Comparison of ENCODE assay signal across 2 cellular contexts in the genomic region with DNA sequence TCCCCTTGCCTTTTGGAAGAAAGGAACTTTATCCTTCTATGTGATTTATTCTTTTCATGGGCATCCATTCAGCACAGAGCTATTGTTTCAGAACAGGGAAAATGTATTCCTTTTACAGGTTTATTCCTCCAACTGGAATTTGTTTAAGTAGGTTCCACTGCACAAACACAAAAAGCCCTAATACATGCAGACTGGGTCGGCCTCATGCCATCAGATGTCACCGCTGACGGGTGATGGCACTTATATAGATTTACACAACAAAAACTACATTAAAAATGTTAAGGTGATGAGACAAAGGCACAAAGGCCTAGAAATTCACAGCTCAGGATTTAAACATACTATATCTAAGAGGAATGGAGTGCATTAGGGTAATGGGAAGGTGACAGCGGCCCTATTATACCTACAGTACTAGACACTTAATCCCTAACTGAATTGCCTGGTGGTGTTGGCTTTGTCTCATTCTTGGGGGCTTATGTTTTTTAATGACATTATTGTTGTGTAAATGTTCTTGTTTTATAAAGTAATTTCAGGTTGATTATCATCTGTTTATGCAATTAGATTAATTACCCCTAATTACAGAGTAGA.
TF ChIP-seq lines count a peak whose summit lies in the region.

No MANE protein-coding gene starts in this region.

TF ChIP-seq in WTC11, 78 proteins besides CTCF, POLR2A, EP300 and RAD21:
- TF ChIP-seq, protein P1, sequence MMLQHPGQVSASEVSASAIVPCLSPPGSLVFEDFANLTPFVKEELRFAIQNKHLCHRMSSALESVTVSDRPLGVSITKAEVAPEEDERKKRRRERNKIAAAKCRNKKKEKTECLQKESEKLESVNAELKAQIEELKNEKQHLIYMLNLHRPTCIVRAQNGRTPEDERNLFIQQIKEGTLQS (CRISPR knock-in tag; conservative IDR thresholded peaks at IDR 0.05): no peak
- TF ChIP-seq, protein P2, sequence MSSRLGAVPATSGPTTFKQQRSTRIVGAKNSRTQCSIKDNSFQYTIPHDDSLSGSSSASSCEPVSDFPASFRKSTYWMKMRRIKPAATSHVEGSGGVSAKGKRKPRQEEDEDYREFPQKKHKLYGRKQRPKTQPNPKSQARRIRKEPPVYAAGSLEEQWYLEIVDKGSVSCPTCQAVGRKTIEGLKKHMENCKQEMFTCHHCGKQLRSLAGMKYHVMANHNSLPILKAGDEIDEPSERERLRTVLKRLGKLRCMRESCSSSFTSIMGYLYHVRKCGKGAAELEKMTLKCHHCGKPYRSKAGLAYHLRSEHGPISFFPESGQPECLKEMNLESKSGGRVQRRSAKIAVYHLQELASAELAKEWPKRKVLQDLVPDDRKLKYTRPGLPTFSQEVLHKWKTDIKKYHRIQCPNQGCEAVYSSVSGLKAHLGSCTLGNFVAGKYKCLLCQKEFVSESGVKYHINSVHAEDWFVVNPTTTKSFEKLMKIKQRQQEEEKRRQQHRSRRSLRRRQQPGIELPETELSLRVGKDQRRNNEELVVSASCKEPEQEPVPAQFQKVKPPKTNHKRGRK (CRISPR knock-in tag; IDR thresholded peaks at IDR 0.05; ENCODE audit: borderline replicate concordance): no peak
- TF ChIP-seq MYBL2 (CRISPR knock-in tag; IDR thresholded peaks at IDR 0.05): no peak
- no peak for TF ChIP-seq USF2 (CRISPR knock-in tag; IDR thresholded peaks at IDR 0.05)
- no peak for TF ChIP-seq OVOL2 (CRISPR knock-in tag; IDR thresholded peaks at IDR 0.05; ENCODE audit: borderline replicate concordance)
- no peak for TF ChIP-seq TEAD4 (CRISPR knock-in tag; IDR thresholded peaks at IDR 0.05)
- no peak for TF ChIP-seq ZNF121 (CRISPR knock-in tag; IDR thresholded peaks at IDR 0.05)

TF ChIP-seq in neural cell, 6 proteins besides CTCF, POLR2A, EP300 and RAD21:
- TF ChIP-seq SMC3 (conservative IDR thresholded peaks at IDR 0.05; ENCODE audit: poor library complexity) (peak; percentile 42), MXI1 (conservative IDR thresholded peaks at IDR 0.05; ENCODE audit: poor library complexity, severe bottlenecking) (peak; percentile 13), TAF1 (IDR thresholded peaks at IDR 0.05; ENCODE audit: low read depth) (no peak), EZH2 (IDR thresholded peaks at IDR 0.05; ENCODE audit: borderline replicate concordance, insufficient read depth, low read length, poor library complexity, severe bottlenecking) (no peak), POLR2AphosphoS5 (IDR thresholded peaks at IDR 0.05) (peak; percentile 71)
- TF ChIP-seq, protein P3, sequence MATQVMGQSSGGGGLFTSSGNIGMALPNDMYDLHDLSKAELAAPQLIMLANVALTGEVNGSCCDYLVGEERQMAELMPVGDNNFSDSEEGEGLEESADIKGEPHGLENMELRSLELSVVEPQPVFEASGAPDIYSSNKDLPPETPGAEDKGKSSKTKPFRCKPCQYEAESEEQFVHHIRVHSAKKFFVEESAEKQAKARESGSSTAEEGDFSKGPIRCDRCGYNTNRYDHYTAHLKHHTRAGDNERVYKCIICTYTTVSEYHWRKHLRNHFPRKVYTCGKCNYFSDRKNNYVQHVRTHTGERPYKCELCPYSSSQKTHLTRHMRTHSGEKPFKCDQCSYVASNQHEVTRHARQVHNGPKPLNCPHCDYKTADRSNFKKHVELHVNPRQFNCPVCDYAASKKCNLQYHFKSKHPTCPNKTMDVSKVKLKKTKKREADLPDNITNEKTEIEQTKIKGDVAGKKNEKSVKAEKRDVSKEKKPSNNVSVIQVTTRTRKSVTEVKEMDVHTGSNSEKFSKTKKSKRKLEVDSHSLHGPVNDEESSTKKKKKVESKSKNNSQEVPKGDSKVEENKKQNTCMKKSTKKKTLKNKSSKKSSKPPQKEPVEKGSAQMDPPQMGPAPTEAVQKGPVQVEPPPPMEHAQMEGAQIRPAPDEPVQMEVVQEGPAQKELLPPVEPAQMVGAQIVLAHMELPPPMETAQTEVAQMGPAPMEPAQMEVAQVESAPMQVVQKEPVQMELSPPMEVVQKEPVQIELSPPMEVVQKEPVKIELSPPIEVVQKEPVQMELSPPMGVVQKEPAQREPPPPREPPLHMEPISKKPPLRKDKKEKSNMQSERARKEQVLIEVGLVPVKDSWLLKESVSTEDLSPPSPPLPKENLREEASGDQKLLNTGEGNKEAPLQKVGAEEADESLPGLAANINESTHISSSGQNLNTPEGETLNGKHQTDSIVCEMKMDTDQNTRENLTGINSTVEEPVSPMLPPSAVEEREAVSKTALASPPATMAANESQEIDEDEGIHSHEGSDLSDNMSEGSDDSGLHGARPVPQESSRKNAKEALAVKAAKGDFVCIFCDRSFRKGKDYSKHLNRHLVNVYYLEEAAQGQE (IDR thresholded peaks at IDR 0.05; ENCODE audit: borderline replicate concordance): peak; percentile 90
